In genomic region chr7:117347962-117348672, GRCh38 we compare ENCODE assay signal across 17 cellular contexts. TPM values are rescaled to one million over a fixed set of nuclear protein-coding genes. Genes with fewer than 3 reads are reported as not detected.
DNase-seq lines count a peak whose midpoint lies in the region; ATAC-seq and TF ChIP-seq lines count a peak whose summit lies in the region.
"Had no signal": no experiment of that assay in that cellular context is flagged by ENCODE, and none has a peak within 500 bp of the region (broad histone marks: within the 10 kb centered on the region; RNA-seq: fewer than 3 reads in every experiment).

No MANE protein-coding gene starts in this region.

- H3K9me3 ChIP-seq in lower lobe of right lung = no peaks in the 10 kb centered on the region
- H3K9me3 ChIP-seq: breast epithelium, Peyer's patch had no signal

- H3K27ac Mint-ChIP-seq in T-cell = no peak overlapping the region
- H3K27ac Mint-ChIP-seq: endodermal cell had no signal

- CTCF ChIA-PET in T-cell (lab: Charles Lee) = no interaction called here

- H3K4me1 ChIP-seq in lower lobe of right lung = no peaks in the 10 kb centered on the region
- H3K4me1 ChIP-seq: breast epithelium, Peyer's patch had no signal

- no peaks in the 10 kb centered on the region for H3K36me3 ChIP-seq in lower lobe of right lung
- H3K36me3 ChIP-seq: breast epithelium, Peyer's patch had no signal

- H3K9me3 Mint-ChIP-seq in T-cell = peaks cover 0 to 4% (median 0%) of the 10 kb centered on the region in 3 donors
- H3K9me3 Mint-ChIP-seq: endodermal cell had no signal

- in situ Hi-C loops in KBM-7 (cut with MboI; ENCODE audit: low pct_unique_long_range_greater_than_20kb, low sequenced_read_pairs) = no loop called here

- DNase-seq in KBM-7 (no peak), lower lobe of right lung (no peak), T-cell (no peak)
- no peak for DNase-seq in activated CD4-positive, alpha-beta T cell treated with anti-CD3 and anti-CD28 coated beads for 1 hour
- DNase-seq: activated effector memory CD4-positive, alpha-beta T cell treated with anti-CD3 and anti-CD28 coated beads, Interleukin-2, amount 50 U/mL, for 16 hours; DMS153; endodermal cell; kidney glomerular epithelial cell; Peyer's patch; right cardiac atrium had no signal

- H3K4me1 Mint-ChIP-seq in T-cell = no peaks in the 10 kb centered on the region

- peak; percentile 85 for ATAC-seq in GM18508 (IDR thresholded peaks at IDR 0.05; ENCODE audit: insufficient read depth, unreplicated experiment)
- peak; percentile 94 for ATAC-seq in GM21360 (IDR thresholded peaks at IDR 0.05; ENCODE audit: unreplicated experiment)
- peak; percentile 72 for ATAC-seq in HG02884 (IDR thresholded peaks at IDR 0.05; ENCODE audit: unreplicated experiment)
- peak; percentile 90 for ATAC-seq in HG03520 (IDR thresholded peaks at IDR 0.05; ENCODE audit: unreplicated experiment)
- no peak for ATAC-seq in lower lobe of right lung
- no peak for ATAC-seq in T-cell (replicated peaks in 1 of 4)
- ATAC-seq: right cardiac atrium had no signal

- no peak for TF ChIP-seq CTCF in lower lobe of right lung (IDR thresholded peaks at IDR 0.05)

- POLR2A ChIA-PET in T-cell (lab: Charles Lee) = no interaction called here

- H3K4me3 ChIP-seq in lower lobe of right lung = no peak overlapping the region
- H3K4me3 ChIP-seq: breast epithelium, Peyer's patch had no signal

- H3K27me3 Mint-ChIP-seq in T-cell = peaks cover 0 to 11% of the 10 kb centered on the region in 2 donors

- H3K27ac ChIP-seq in lower lobe of right lung = no peak overlapping the region
- H3K27ac ChIP-seq: breast epithelium, Peyer's patch had no signal

- no peaks in the 10 kb centered on the region for H3K27me3 ChIP-seq in lower lobe of right lung (ENCODE audit: low read depth)
- H3K27me3 ChIP-seq: breast epithelium, Peyer's patch had no signal

- intact Hi-C loops in lower lobe of right lung (cut with DNase I) = no loop called here

- H3K36me3 Mint-ChIP-seq in T-cell = no peaks in the 10 kb centered on the region

- H3K4me3 Mint-ChIP-seq in T-cell = no peak overlapping the region
- H3K4me3 Mint-ChIP-seq: endodermal cell had no signal

RNA-seq across cellular contexts. Expression of gene WNT2, which starts 25.3 kb away (rescaled TPM):
- 9.0 TPM for total RNA-seq in lower lobe of right lung
- not detected for total RNA-seq in T-cell
- total RNA-seq: endodermal cell; myocyte; Peyer's patch; T-helper 1 cell treated with Interleukin-12 subunit alpha and Interleukin-12 subunit beta and Interleukin-4 antibody, amounts not matched to agents 30 ng/mL and 1 ng/mL, for 36 hours had no signal

Comparison
In these comparisons a context has a peak if more than half of its experiments do, and no peak if none do; other contexts are left out.
1. ATAC-seq: peak in GM18508 (single experiment), GM21360 (single experiment), HG02884 (single experiment) and HG03520 (single experiment); none in lower lobe of right lung (0 of 2) and T-cell (0 of 4).
2. RNA of gene WNT2, which starts 25.3 kb away (total RNA-seq): 9.0 TPM in lower lobe of right lung (single experiment); not detected in T-cell; every median in the first group is over 10 times any median in the second.